25 cellular contexts compared by ENCODE assay signal in genomic region chr12:105237671-105238070, GRCh38.
"Had no signal": no experiment of that assay in that cellular context is flagged by ENCODE, and none has a peak within 500 bp of the region (broad histone marks: within the 10 kb centered on the region; RNA-seq: fewer than 3 reads in every experiment).

No MANE protein-coding gene starts in this region.

- H3K27me3 ChIP-seq: dorsolateral prefrontal cortex, esophagus squamous epithelium, foreskin keratinocyte, gastroesophageal sphincter, heart left ventricle, hepatocyte, left lung had no signal

- H3K27me3 Mint-ChIP-seq: naive B cell had no signal

- H3K27ac ChIP-seq: coronary artery, epithelial cell of prostate, esophagus squamous epithelium, foreskin keratinocyte, gastroesophageal sphincter, heart left ventricle, hepatocyte, left lung, lower lobe of right lung had no signal

- H3K4me3 ChIP-seq: coronary artery, dorsolateral prefrontal cortex, esophagus squamous epithelium, gastroesophageal sphincter, heart left ventricle, hepatocyte, left lung, lower lobe of right lung, mucosa of descending colon had no signal

- H3K9me3 ChIP-seq: esophagus squamous epithelium, gastroesophageal sphincter, heart left ventricle, left lung, lower lobe of right lung, mucosa of descending colon had no signal

- H3K4me2 ChIP-seq: hepatocyte had no signal

- H3K36me3 ChIP-seq: esophagus squamous epithelium, gastroesophageal sphincter, left lung, lower lobe of right lung had no signal

- DNase-seq: dermis blood vessel endothelial cell; dorsolateral prefrontal cortex; effector CD4-positive, alpha-beta T cell; effector memory CD4-positive, alpha-beta T cell; erythroblast; esophagus squamous epithelium; foreskin keratinocyte; heart left ventricle; hypothalamus; immature natural killer cell; kidney; kidney glomerular epithelial cell; left colon; left lung; left ventricle myocardium superior; lower lobe of right lung; mesenchymal stem cell; mucosa of descending colon; naive B cell had no signal

- H2AFZ ChIP-seq: hepatocyte had no signal

- H3K4me3 Mint-ChIP-seq: immature natural killer cell, mesothelial cell of epicardium, naive B cell had no signal

- H3K9me3 Mint-ChIP-seq: immature natural killer cell, mesothelial cell of epicardium, naive B cell had no signal

- H3K36me3 Mint-ChIP-seq: immature natural killer cell, mesothelial cell of epicardium, naive B cell had no signal

- H3K27ac Mint-ChIP-seq: immature natural killer cell, mesothelial cell of epicardium, naive B cell had no signal

- ATAC-seq: esophagus mucosa, foreskin keratinocyte, gastroesophageal sphincter, heart left ventricle, left colon, left lung, left ventricle myocardium superior, lower lobe of right lung, mucosa of descending colon had no signal
